11 cellular contexts compared by ENCODE assay signal in the genomic region with DNA sequence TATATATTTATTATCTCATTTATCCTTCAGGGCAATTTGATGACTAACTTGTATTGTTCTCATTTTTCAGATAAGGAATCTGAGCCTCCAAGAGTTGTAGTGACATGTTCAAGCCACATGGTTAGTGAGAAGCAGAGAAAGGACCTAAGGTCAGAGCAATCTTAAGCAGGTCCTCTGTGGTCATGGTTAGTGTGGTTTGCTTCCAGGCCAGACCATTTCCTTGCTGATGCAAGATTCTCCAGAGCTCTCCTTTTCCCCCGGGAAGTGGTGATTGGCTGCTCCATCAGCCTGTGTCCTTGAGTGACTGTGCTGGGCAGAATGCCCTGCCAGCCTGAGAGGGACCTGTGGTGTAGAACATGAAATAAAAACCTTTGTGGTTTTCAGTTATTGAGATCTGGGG.
DNase-seq lines count a peak whose midpoint lies in the region; ATAC-seq, FAIRE-seq and TF ChIP-seq lines count a peak whose summit lies in the region.
"Had no signal": no experiment of that assay in that cellular context is flagged by ENCODE, and none has a peak within 500 bp of the region (broad histone marks: within the 10 kb centered on the region; RNA-seq: fewer than 3 reads in every experiment).

No MANE protein-coding gene starts in this region.

- TF ChIP-seq POLR2A in GM12892 (IDR thresholded peaks at IDR 0.05; ENCODE audit: low read depth, low read length) (no peak), esophagus muscularis mucosa (IDR thresholded peaks at IDR 0.05; ENCODE audit: low read depth) (no peak)

- 80% methylated on average over 1 of the region's 1 CpG for WGBS in esophagus muscularis mucosa

- no peak for TF ChIP-seq EP300 in esophagus muscularis mucosa (IDR thresholded peaks at IDR 0.05)

- H3K4me1 ChIP-seq in DND-41 (ENCODE audit: insufficient read depth, low read length) (no peaks in the 10 kb centered on the region), osteoblast (ENCODE audit: insufficient read depth, low read length) (peaks cover 3% of the 10 kb centered on the region), esophagus muscularis mucosa (no peaks in the 10 kb centered on the region)
- H3K4me1 ChIP-seq: Peyer's patch had no signal

- H4K20me1 ChIP-seq in DND-41 (ENCODE audit: insufficient read depth, low read length): no peaks in the 10 kb centered on the region
- H4K20me1 ChIP-seq in osteoblast (ENCODE audit: insufficient read depth, low read length): no peaks in the 10 kb centered on the region

- intact Hi-C loops in esophagus muscularis mucosa (cut with DNase I): no loop called here

- ATAC-seq in DND-41 (ENCODE audit: insufficient read depth, low read depth) (peak; percentile 61; the same call in 2 of the 3 replicates), GM21528 (IDR thresholded peaks at IDR 0.05; ENCODE audit: low FRiP score, unreplicated experiment) (no peak), HG02588 (IDR thresholded peaks at IDR 0.05; ENCODE audit: unreplicated experiment) (no peak)
- ATAC-seq: stimulated activated naive B cell treated with anti-CD40 and anti-IgM and Interleukin-4, amounts not matched to agents 10 μg/mL and 1 μg/mL and 100 μg/mL, for 72 hours had no signal

- no peak for TF ChIP-seq CTCF in DND-41 (IDR thresholded peaks at IDR 0.05; ENCODE audit: borderline replicate concordance, extremely low read depth, low read length, poor library complexity, severe bottlenecking)
- peak; percentile 11 for TF ChIP-seq CTCF in cardiac fibroblast (IDR thresholded peaks at IDR 0.05; ENCODE audit: low read depth, low read length)
- peak; percentile 21 for TF ChIP-seq CTCF in osteoblast (IDR thresholded peaks at IDR 0.05; ENCODE audit: extremely low read depth, low read depth, low read length)
- no peak for TF ChIP-seq CTCF in esophagus muscularis mucosa (IDR thresholded peaks at IDR 0.05)

- H3K9me3 ChIP-seq in DND-41 (ENCODE audit: insufficient read depth, low read length, severe bottlenecking): no peaks in the 10 kb centered on the region
- H3K9me3 ChIP-seq in osteoblast (ENCODE audit: low read depth, low read length): no peaks in the 10 kb centered on the region
- no peaks in the 10 kb centered on the region for H3K9me3 ChIP-seq in esophagus muscularis mucosa
- H3K9me3 ChIP-seq: Peyer's patch had no signal

- no peak for FAIRE-seq in GM12892 (lab: Jason Lieb, UNC)
- FAIRE-seq: GM12891 had no signal

- no peaks in the 10 kb centered on the region for H3K36me3 ChIP-seq in DND-41 (ENCODE audit: insufficient read depth, low read length)
- H3K36me3 ChIP-seq in osteoblast (ENCODE audit: insufficient read depth, low read length): no peaks in the 10 kb centered on the region
- H3K36me3 ChIP-seq in esophagus muscularis mucosa: no peaks in the 10 kb centered on the region
- H3K36me3 ChIP-seq: Peyer's patch had no signal

- no peak overlapping the region for H3K4me3 ChIP-seq in DND-41 (ENCODE audit: low read depth in 1 of 2, low read length in 2 of 2)
- no peak overlapping the region for H3K4me3 ChIP-seq in cardiac fibroblast (replicated peaks in 1 of 2; ENCODE audit: low read depth in 2 of 2, low read length in 2 of 2)
- no peak overlapping the region for H3K4me3 ChIP-seq in osteoblast (ENCODE audit: insufficient read depth, low read length)
- H3K4me3 ChIP-seq in esophagus muscularis mucosa: no peak overlapping the region
- H3K4me3 ChIP-seq: Peyer's patch had no signal

- H3K27me3 ChIP-seq in DND-41 (ENCODE audit: insufficient read depth, low read length, poor library complexity) (no peaks in the 10 kb centered on the region), osteoblast (ENCODE audit: insufficient read depth, low read length) (peaks cover 18% of the 10 kb centered on the region), esophagus muscularis mucosa (no peaks in the 10 kb centered on the region)
- H3K27me3 ChIP-seq: Peyer's patch had no signal

- DNase-seq in DND-41 (peak; percentile 9), M059J (ENCODE audit: low read depth) (peak; percentile 98), cardiac fibroblast (ENCODE audit: low read depth in 2 of 2) (peak; percentile 90 to 94), osteoblast (ENCODE audit: insufficient read length, low spot score, missing footprints) (no peak), GM12892 (ENCODE audit: insufficient read length) (no peak), esophagus muscularis mucosa (ENCODE audit: extremely low spot score) (no peak)
- DNase-seq: Peyer's patch; stimulated activated naive B cell treated with anti-CD40 and anti-IgM and Interleukin-4, amounts not matched to agents 10 μg/mL and 1 μg/mL and 100 μg/mL, for 72 hours had no signal

- H2AFZ ChIP-seq in DND-41 (ENCODE audit: low read depth, low read length): no peak overlapping the region
- H2AFZ ChIP-seq in osteoblast (ENCODE audit: low read length): no peak overlapping the region

- H3K4me2 ChIP-seq in DND-41 (ENCODE audit: insufficient read depth, low read length) (no peak overlapping the region), osteoblast (ENCODE audit: insufficient read depth, low read length) (no peak overlapping the region)

- H3K27ac ChIP-seq in DND-41 (ENCODE audit: low read length) (no peak overlapping the region), osteoblast (ENCODE audit: low read depth, low read length) (no peak overlapping the region), esophagus muscularis mucosa (replicated peaks in 1 of 4) (no peak overlapping the region)
- H3K27ac ChIP-seq: Peyer's patch had no signal

- H3K79me2 ChIP-seq in DND-41 (ENCODE audit: insufficient read depth, low read length): no peaks in the 10 kb centered on the region
- H3K79me2 ChIP-seq in osteoblast (ENCODE audit: insufficient read depth, low read length): no peaks in the 10 kb centered on the region

- no peak overlapping the region for H3K9ac ChIP-seq in DND-41 (ENCODE audit: low read depth, low read length)

Comparison
In these comparisons a context has a peak if more than half of its experiments do, and no peak if none do; other contexts are left out.
1. DNase-seq: peak in DND-41 (single experiment), M059J (single experiment) and cardiac fibroblast (2 of 2); none in osteoblast (single experiment), GM12892 (single experiment) and esophagus muscularis mucosa (single experiment).
2. CTCF ChIP-seq: peak in cardiac fibroblast (single experiment) and osteoblast (single experiment); none in DND-41 (single experiment) and esophagus muscularis mucosa (0 of 3).